Comparison of ENCODE assay signal across 1 cellular context in genomic region chr19:52007805-52008557, GRCh38.
A peak's percentile ranks its signal among the peaks of the same experiment; 100 is the strongest.
TF ChIP-seq lines count a peak whose summit lies in the region.

Gene ZNF615 (minus strand): TSS chr19:52008211. CDS start chr19:52003711, 4,500 bp downstream.

TF ChIP-seq in HepG2, 621 proteins besides CTCF, POLR2A, EP300 and RAD21 (continued from another document and continues in another):
- TF ChIP-seq ZKSCAN5 (CRISPR knock-in tag; IDR thresholded peaks at IDR 0.05) (no peak), XBP1 (CRISPR knock-in tag; IDR thresholded peaks at IDR 0.05) (no peak), ATF4 (CRISPR knock-in tag; IDR thresholded peaks at IDR 0.05) (0 out of 4 replicates have a peak, but pooled peaks of 1 of the 2 experiments have one; percentile 51), RBM39 (IDR thresholded peaks at IDR 0.05; ENCODE audit: low read depth, low read length, poor library complexity, severe bottlenecking) (no peak), MLLT10 (CRISPR knock-in tag; IDR thresholded peaks at IDR 0.05) (no peak), TBX3 (IDR thresholded peaks at IDR 0.05; ENCODE audit: borderline replicate concordance) (no peak), ZNF737 (CRISPR knock-in tag; IDR thresholded peaks at IDR 0.05; ENCODE audit: borderline replicate concordance) (no peak; the same call in 1 of the 2 replicates), KDM3A (CRISPR knock-in tag; IDR thresholded peaks at IDR 0.05; ENCODE audit: low read depth) (peak; percentile 39; the same call in 1 of the 2 replicates), KDM5A (IDR thresholded peaks at IDR 0.05; ENCODE audit: borderline replicate concordance, low read length) (peak; percentile 65; the same call in 1 of the 2 replicates), ZNF263 (CRISPR knock-in tag; IDR thresholded peaks at IDR 0.05) (no peak), ZNF569 (CRISPR knock-in tag; IDR thresholded peaks at IDR 0.05; ENCODE audit: borderline replicate concordance) (no peak), ZNF446 (CRISPR knock-in tag; IDR thresholded peaks at IDR 0.05) (no peak), ETV5 (CRISPR knock-in tag; IDR thresholded peaks at IDR 0.05; ENCODE audit: borderline replicate concordance) (peak; percentile 52; the same call in 1 of the 2 replicates), IRF2 (CRISPR knock-in tag; IDR thresholded peaks at IDR 0.05) (peak; percentile 90), FIP1L1 (IDR thresholded peaks at IDR 0.05; ENCODE audit: borderline replicate concordance, insufficient read depth, low read depth, low read length) (0 out of 2 replicates have a peak, but pooled peaks have one; percentile 32), SOX13 (IDR thresholded peaks at IDR 0.05) (no peak), SOX13 (CRISPR knock-in tag; conservative IDR thresholded peaks at IDR 0.05 in 1 of 2, IDR thresholded peaks at IDR 0.05 in 1 of 2) (peak; percentile 36 to 66; a peak in 2 of 4 replicates), ZNF773 (CRISPR knock-in tag; IDR thresholded peaks at IDR 0.05; ENCODE audit: borderline replicate concordance) (no peak), MTF1 (CRISPR knock-in tag; IDR thresholded peaks at IDR 0.05) (no peak), HNF1A (IDR thresholded peaks at IDR 0.05; ENCODE audit: low read depth) (no peak), HNF1A (CRISPR knock-in tag; IDR thresholded peaks at IDR 0.05; ENCODE audit: borderline replicate concordance) (peak; percentile 52; the same call in 1 of the 2 replicates), GATAD1 (CRISPR knock-in tag; IDR thresholded peaks at IDR 0.05) (peak; percentile 61; the same call in 1 of the 2 replicates), ZFP36L1 (CRISPR knock-in tag; IDR thresholded peaks at IDR 0.05) (peak; percentile 82; the same call in 1 of the 2 replicates), ZNF292 (CRISPR knock-in tag; IDR thresholded peaks at IDR 0.05; ENCODE audit: borderline replicate concordance, low read depth) (0 out of 2 replicates have a peak, but pooled peaks have one; percentile 19), ZSCAN12 (CRISPR knock-in tag; IDR thresholded peaks at IDR 0.05) (no peak), RNF219 (CRISPR knock-in tag; IDR thresholded peaks at IDR 0.05) (0 out of 2 replicates have a peak, but pooled peaks have one; percentile 45), REPIN1 (CRISPR knock-in tag; IDR thresholded peaks at IDR 0.05; ENCODE audit: borderline replicate concordance, low read depth) (peak; percentile 78; the same call in 1 of the 2 replicates), REST (IDR thresholded peaks at IDR 0.05; ENCODE audit: borderline replicate concordance in 1 of 2, low read depth in 1 of 2, low read length in 2 of 2) (no peak), SP4 (CRISPR knock-in tag; IDR thresholded peaks at IDR 0.05) (no peak), ZNF615 (CRISPR knock-in tag; IDR thresholded peaks at IDR 0.05; ENCODE audit: borderline replicate concordance) (peak; percentile 18; the same call in 1 of the 2 replicates), DR1 (CRISPR knock-in tag; IDR thresholded peaks at IDR 0.05) (no peak), ZNF251 (CRISPR knock-in tag; IDR thresholded peaks at IDR 0.05) (no peak), SOX6 (IDR thresholded peaks at IDR 0.05) (no peak), SOX6 (CRISPR knock-in tag; IDR thresholded peaks at IDR 0.05) (peak; percentile 63), ZSCAN31 (CRISPR knock-in tag; IDR thresholded peaks at IDR 0.05; ENCODE audit: low read depth) (no peak), SALL1 (CRISPR knock-in tag; IDR thresholded peaks at IDR 0.05) (peak; percentile 73), PAWR (CRISPR knock-in tag; IDR thresholded peaks at IDR 0.05; ENCODE audit: borderline replicate concordance) (no peak), ZNF143 (CRISPR knock-in tag; IDR thresholded peaks at IDR 0.05) (peak; percentile 69), ZBTB7A (CRISPR knock-in tag; IDR thresholded peaks at IDR 0.05) (0 out of 2 replicates have a peak, but pooled peaks have one; percentile 65), RXRA (CRISPR knock-in tag; IDR thresholded peaks at IDR 0.05) (peak; percentile 95), NR3C1 (CRISPR knock-in tag; IDR thresholded peaks at IDR 0.05) (no peak), POLR2G (IDR thresholded peaks at IDR 0.05; ENCODE audit: low read depth, low read length) (peak; percentile 57; the same call in 1 of the 2 replicates)
- TF ChIP-seq, protein P1, sequence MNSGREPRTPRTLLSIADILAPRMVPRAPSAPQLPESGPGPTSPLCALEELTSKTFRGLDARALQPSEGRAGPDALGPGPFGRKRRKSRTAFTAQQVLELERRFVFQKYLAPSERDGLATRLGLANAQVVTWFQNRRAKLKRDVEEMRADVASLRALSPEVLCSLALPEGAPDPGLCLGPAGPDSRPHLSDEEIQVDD (CRISPR knock-in tag; IDR thresholded peaks at IDR 0.05; ENCODE audit: borderline replicate concordance), result no peak
- TF ChIP-seq, protein P2, sequence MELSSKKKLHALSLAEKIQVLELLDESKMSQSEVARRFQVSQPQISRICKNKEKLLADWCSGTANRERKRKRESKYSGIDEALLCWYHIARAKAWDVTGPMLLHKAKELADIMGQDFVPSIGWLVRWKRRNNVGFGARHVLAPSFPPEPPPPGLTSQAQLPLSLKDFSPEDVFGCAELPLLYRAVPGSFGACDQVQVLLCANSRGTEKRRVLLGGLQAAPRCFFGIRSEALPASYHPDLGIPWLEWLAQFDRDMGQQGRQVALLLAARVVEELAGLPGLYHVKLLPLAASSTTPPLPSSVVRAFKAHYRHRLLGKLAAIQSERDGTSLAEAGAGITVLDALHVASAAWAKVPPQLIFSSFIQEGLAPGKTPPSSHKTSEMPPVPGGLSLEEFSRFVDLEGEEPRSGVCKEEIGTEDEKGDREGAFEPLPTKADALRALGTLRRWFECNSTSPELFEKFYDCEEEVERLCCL (CRISPR knock-in tag; IDR thresholded peaks at IDR 0.05; ENCODE audit: borderline replicate concordance), result no peak; the same call in 1 of the 2 replicates
- TF ChIP-seq, protein P3, sequence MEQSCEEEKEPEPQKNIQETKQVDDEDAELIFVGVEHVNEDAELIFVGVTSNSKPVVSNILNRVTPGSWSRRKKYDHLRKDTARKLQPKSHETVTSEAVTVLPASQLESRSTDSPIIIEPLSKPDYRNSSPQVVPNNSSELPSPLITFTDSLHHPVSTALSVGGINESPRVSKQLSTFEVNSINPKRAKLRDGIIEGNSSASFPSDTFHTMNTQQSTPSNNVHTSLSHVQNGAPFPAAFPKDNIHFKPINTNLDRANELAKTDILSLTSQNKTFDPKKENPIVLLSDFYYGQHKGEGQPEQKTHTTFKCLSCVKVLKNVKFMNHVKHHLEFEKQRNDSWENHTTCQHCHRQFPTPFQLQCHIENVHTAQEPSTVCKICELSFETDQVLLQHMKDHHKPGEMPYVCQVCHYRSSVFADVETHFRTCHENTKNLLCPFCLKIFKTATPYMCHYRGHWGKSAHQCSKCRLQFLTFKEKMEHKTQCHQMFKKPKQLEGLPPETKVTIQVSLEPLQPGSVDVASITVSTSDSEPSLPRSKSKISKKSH (CRISPR knock-in tag; IDR thresholded peaks at IDR 0.05; ENCODE audit: borderline replicate concordance), result peak; percentile 84; the same call in 1 of the 2 replicates
- TF ChIP-seq, protein P4, sequence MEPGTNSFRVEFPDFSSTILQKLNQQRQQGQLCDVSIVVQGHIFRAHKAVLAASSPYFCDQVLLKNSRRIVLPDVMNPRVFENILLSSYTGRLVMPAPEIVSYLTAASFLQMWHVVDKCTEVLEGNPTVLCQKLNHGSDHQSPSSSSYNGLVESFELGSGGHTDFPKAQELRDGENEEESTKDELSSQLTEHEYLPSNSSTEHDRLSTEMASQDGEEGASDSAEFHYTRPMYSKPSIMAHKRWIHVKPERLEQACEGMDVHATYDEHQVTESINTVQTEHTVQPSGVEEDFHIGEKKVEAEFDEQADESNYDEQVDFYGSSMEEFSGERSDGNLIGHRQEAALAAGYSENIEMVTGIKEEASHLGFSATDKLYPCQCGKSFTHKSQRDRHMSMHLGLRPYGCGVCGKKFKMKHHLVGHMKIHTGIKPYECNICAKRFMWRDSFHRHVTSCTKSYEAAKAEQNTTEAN (CRISPR knock-in tag; conservative IDR thresholded peaks at IDR 0.05), result no peak
- TF ChIP-seq, protein P5, sequence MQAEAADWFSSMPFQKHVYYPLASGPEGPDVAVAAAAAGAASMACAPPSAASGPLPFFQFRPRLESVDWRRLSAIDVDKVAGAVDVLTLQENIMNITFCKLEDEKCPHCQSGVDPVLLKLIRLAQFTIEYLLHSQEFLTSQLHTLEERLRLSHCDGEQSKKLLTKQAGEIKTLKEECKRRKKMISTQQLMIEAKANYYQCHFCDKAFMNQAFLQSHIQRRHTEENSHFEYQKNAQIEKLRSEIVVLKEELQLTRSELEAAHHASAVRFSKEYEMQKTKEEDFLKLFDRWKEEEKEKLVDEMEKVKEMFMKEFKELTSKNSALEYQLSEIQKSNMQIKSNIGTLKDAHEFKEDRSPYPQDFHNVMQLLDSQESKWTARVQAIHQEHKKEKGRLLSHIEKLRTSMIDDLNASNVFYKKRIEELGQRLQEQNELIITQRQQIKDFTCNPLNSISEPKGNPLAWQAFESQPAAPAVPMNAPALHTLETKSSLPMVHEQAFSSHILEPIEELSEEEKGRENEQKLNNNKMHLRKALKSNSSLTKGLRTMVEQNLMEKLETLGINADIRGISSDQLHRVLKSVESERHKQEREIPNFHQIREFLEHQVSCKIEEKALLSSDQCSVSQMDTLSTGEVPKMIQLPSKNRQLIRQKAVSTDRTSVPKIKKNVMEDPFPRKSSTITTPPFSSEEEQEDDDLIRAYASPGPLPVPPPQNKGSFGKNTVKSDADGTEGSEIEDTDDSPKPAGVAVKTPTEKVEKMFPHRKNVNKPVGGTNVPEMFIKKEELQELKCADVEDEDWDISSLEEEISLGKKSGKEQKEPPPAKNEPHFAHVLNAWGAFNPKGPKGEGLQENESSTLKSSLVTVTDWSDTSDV (CRISPR knock-in tag; IDR thresholded peaks at IDR 0.05), result 0 out of 2 replicates have a peak, but pooled peaks have one; percentile 22
